8 cellular contexts compared by ENCODE assay signal in genomic region chr9:105694848-105695581, GRCh38. TPM values are rescaled to one million over a fixed set of nuclear protein-coding genes. Genes with fewer than 3 reads are reported as not detected.
DNase-seq lines count a peak whose midpoint lies in the region; ATAC-seq lines count a peak whose summit lies in the region.

No MANE protein-coding gene starts in this region.

- DNase-seq in AG08396 (ENCODE audit: low spot score) (peak; percentile 59), NCI-H82 (lab: John Stamatoyannopoulos, UW) (peak; percentile 74), epidermal melanocyte (ENCODE audit: insufficient read length, low spot score) (peak; percentile 33), middle frontal gyrus (ENCODE audit: extremely low spot score, low spot score) (peak; percentile 36)
- peak; percentile 69 for DNase-seq in activated CD8-positive, alpha-beta memory T cell treated with anti-CD3 and anti-CD28 coated beads, Interleukin-2, amount 10 ng/mL, durations not matched to agents 7 days and 5 days
- peak; percentile 38 for DNase-seq in stimulated activated CD8-positive, alpha-beta memory T cell treated with anti-CD3 and anti-CD28 coated beads, Interleukin-4, amount 100 ng/mL, for 24 hours (ENCODE audit: low read depth)

- peak overlapping the region; percentile 71 for H3K27ac Mint-ChIP-seq in activated CD8-positive, alpha-beta memory T cell treated with anti-CD3 and anti-CD28 coated beads, Interleukin-2, amount 10 ng/mL, durations not matched to agents 7 days and 5 days

- peak; percentile 55 for ATAC-seq in GM18870 (IDR thresholded peaks at IDR 0.05; ENCODE audit: unreplicated experiment)
- peak; percentile 57 for ATAC-seq in HG03108 (IDR thresholded peaks at IDR 0.05; ENCODE audit: unreplicated experiment)
- peak; percentile 68 for ATAC-seq in activated CD8-positive, alpha-beta memory T cell treated with anti-CD3 and anti-CD28 coated beads, Interleukin-2, amount 10 ng/mL, durations not matched to agents 7 days and 5 days

- peaks cover 15% of the 10 kb centered on the region for H3K4me1 Mint-ChIP-seq in activated CD8-positive, alpha-beta memory T cell treated with anti-CD3 and anti-CD28 coated beads, Interleukin-2, amount 10 ng/mL, durations not matched to agents 7 days and 5 days

- H3K9me3 Mint-ChIP-seq in activated CD8-positive, alpha-beta memory T cell treated with anti-CD3 and anti-CD28 coated beads, Interleukin-2, amount 10 ng/mL, durations not matched to agents 7 days and 5 days (ENCODE audit: low read depth): no peaks in the 10 kb centered on the region

- CTCF ChIA-PET in activated CD8-positive, alpha-beta memory T cell treated with anti-CD3 and anti-CD28 coated beads, Interleukin-2, amount 10 ng/mL, durations not matched to agents 7 days and 5 days (lab: Charles Lee): interaction anchor here (1.3 to 3.4 kb wide), 2 partner anchors 23 to 38 kb away, joined by 5 to 14 read pairs; no protein-coding TSS in a partner anchor

- H3K4me3 Mint-ChIP-seq in activated CD8-positive, alpha-beta memory T cell treated with anti-CD3 and anti-CD28 coated beads, Interleukin-2, amount 10 ng/mL, durations not matched to agents 7 days and 5 days: peak overlapping the region; percentile 84

- no peaks in the 10 kb centered on the region for H3K36me3 Mint-ChIP-seq in activated CD8-positive, alpha-beta memory T cell treated with anti-CD3 and anti-CD28 coated beads, Interleukin-2, amount 10 ng/mL, durations not matched to agents 7 days and 5 days

- H3K27me3 Mint-ChIP-seq in activated CD8-positive, alpha-beta memory T cell treated with anti-CD3 and anti-CD28 coated beads, Interleukin-2, amount 10 ng/mL, durations not matched to agents 7 days and 5 days: peaks cover 26% of the 10 kb centered on the region

RNA-seq across cellular contexts. Expression of gene TMEM38B, which starts 0.7 kb away (rescaled TPM):
- 10 to 100 TPM in 1 of 2 experiments, 1 to 10 TPM in 1; 9.9 to 17.9 TPM for total RNA-seq in activated CD8-positive, alpha-beta memory T cell treated with anti-CD3 and anti-CD28 coated beads, Interleukin-2, amount 10 ng/mL, durations not matched to agents 7 days and 5 days

RNA-seq across cellular contexts. Expression of gene TAL2, which starts 32.8 kb away (rescaled TPM):
- total RNA-seq in activated CD8-positive, alpha-beta memory T cell treated with anti-CD3 and anti-CD28 coated beads, Interleukin-2, amount 10 ng/mL, durations not matched to agents 7 days and 5 days: under 1 TPM in 1 of 2 experiments, not detected in 1; 0.35 TPM

Comparison
In these comparisons a context has a peak if more than half of its experiments do, and no peak if none do; other contexts are left out.
1. Peak in every context shown above with its lines: DNase-seq and ATAC-seq.